8 cellular contexts compared by ENCODE assay signal in genomic region chr4:74623041-74623440, GRCh38.
DNase-seq lines count a peak whose midpoint lies in the region; ATAC-seq and TF ChIP-seq lines count a peak whose summit lies in the region.

No MANE protein-coding gene starts in this region.

- peak overlapping the region; percentile 17 for H3K27ac Mint-ChIP-seq in activated T-cell treated with anti-CD3 and anti-CD28 coated beads, Interleukin-2, amount 50 U/mL, for 72 hours
- no peak overlapping the region for H3K27ac Mint-ChIP-seq in activated T-cell treated with anti-CD3 and anti-CD28 coated beads, Interleukin-2, amount 50 U/mL, for 24 hours

- H3K27me3 Mint-ChIP-seq in activated T-cell treated with anti-CD3 and anti-CD28 coated beads, Interleukin-2, amount 50 U/mL, for 72 hours (ENCODE audit: low read depth) = peaks cover 5% of the 10 kb centered on the region
- H3K27me3 Mint-ChIP-seq in activated T-cell treated with anti-CD3 and anti-CD28 coated beads, Interleukin-2, amount 50 U/mL, for 24 hours = no peaks in the 10 kb centered on the region

- H3K4me3 ChIP-seq in HCT116 (replicated peaks in 1 of 2; ENCODE audit: low read depth in 1 of 2, low read length in 2 of 2) (no peak overlapping the region), adrenal gland (no peak overlapping the region)

- intact Hi-C loops in HCT116 (cut with micrococcal nuclease) = loop anchor here (2.0 to 5.0 kb wide), 4 partner anchors 166 to 396 kb away; no protein-coding TSS in a partner anchor
- intact Hi-C loops in adrenal gland (cut with DNase I) = no loop called here

- peak overlapping the region; percentile 94 for H3K27ac ChIP-seq in HCT116 (ENCODE audit: low read depth, low read length)
- no peak overlapping the region for H3K27ac ChIP-seq in adrenal gland

- no peak overlapping the region for H2AFZ ChIP-seq in HCT116 (ENCODE audit: low read depth, low read length, poor library complexity, severe bottlenecking)

- TF ChIP-seq POLR2A in HCT116 (IDR thresholded peaks at IDR 0.05; ENCODE audit: borderline replicate concordance, extremely low read depth, insufficient read depth, insufficient read length) (no peak), adrenal gland (IDR thresholded peaks at IDR 0.05) (no peak)

- TF ChIP-seq RAD21 in HCT116 (IDR thresholded peaks at IDR 0.05; ENCODE audit: low read depth) = no peak

- POLR2A ChIA-PET in HCT116 (lab: Charles Lee) = interaction anchor here (0.9 to 13.3 kb wide), 20 partner anchors 9 to 258 kb away, joined by 3 to 145 read pairs (median 8); partner anchors contain the start of genes AREG and EREG

- DNase-seq in activated T-cell treated with anti-CD3 and anti-CD28 coated beads, Interleukin-2, amount 50 U/mL, for 72 hours = peak in 1 of 2 donors; percentile 3
- no peak for DNase-seq in activated T-cell treated with anti-CD3 and anti-CD28 coated beads, Interleukin-2, amount 50 U/mL, for 24 hours
- DNase-seq in HCT116 (ENCODE audit: low read depth, low spot score) = peak; percentile 82
- peak; percentile 4 for DNase-seq in NCI-H1105 (lab: John Stamatoyannopoulos, UW)
- peak in 1 of 7 donors; percentile 4 for DNase-seq in adrenal gland
- no peak for DNase-seq in left lobe of liver (ENCODE audit: low spot score)
- DNase-seq in activated CD4-positive, CD25-positive, alpha-beta regulatory T cell (lab: John Stamatoyannopoulos, UW) = no peak

- no peaks in the 10 kb centered on the region for H4K20me1 ChIP-seq in HCT116 (ENCODE audit: insufficient read depth)

- H3K36me3 ChIP-seq in HCT116 (ENCODE audit: control insufficient read depth in 1 of 2, insufficient read depth in 2 of 2, low read length in 2 of 2) (0 out of 4 replicates have a peak, but pooled peaks cover 0 to 4% of the 10 kb centered on the region in 2 experiments), adrenal gland (replicated peaks in 1 of 2) (no peaks in the 10 kb centered on the region)

- H3K4me1 Mint-ChIP-seq in activated T-cell treated with anti-CD3 and anti-CD28 coated beads, Interleukin-2, amount 50 U/mL, for 72 hours (ENCODE audit: low read depth) = peaks cover 27% of the 10 kb centered on the region
- peaks cover 19% of the 10 kb centered on the region for H3K4me1 Mint-ChIP-seq in activated T-cell treated with anti-CD3 and anti-CD28 coated beads, Interleukin-2, amount 50 U/mL, for 24 hours (ENCODE audit: low read depth)

- H3K27me3 ChIP-seq in HCT116 (ENCODE audit: insufficient read depth, low read length) (no peaks in the 10 kb centered on the region), adrenal gland (no peaks in the 10 kb centered on the region)

- H3K9me3 ChIP-seq in HCT116 (ENCODE audit: control insufficient read depth in 1 of 2, insufficient read depth in 1 of 2, low read depth in 1 of 2, low read length in 2 of 2) (no peaks in the 10 kb centered on the region), adrenal gland (replicated peaks in 1 of 3) (no peaks in the 10 kb centered on the region)

- ATAC-seq in activated T-cell treated with anti-CD3 and anti-CD28 coated beads, Interleukin-2, amount 50 U/mL, for 72 hours (replicated peaks in 1 of 2) = peak; percentile 43 to 59
- ATAC-seq in HCT116 = peak; percentile 37
- ATAC-seq in left lobe of liver = peak; percentile 92
- no peak for ATAC-seq in HG03025 (IDR thresholded peaks at IDR 0.05; ENCODE audit: low FRiP score, unreplicated experiment)

- CTCF ChIA-PET in HCT116 (lab: Charles Lee) = interaction anchor here (0.8 to 3.2 kb wide), 22 partner anchors 9 to 434 kb away, joined by 3 to 19 read pairs (median 4); no protein-coding TSS in a partner anchor

- H3K9ac ChIP-seq in HCT116 (ENCODE audit: low read length) = peak overlapping the region; percentile 61

- peak overlapping the region; percentile 40 for H3K4me2 ChIP-seq in HCT116 (ENCODE audit: low read length)

- 38 to 47% (median 44%) methylated on average over 3 of the region's 3 CpGs for WGBS in adrenal gland, 4 donors

- H3K36me3 Mint-ChIP-seq in activated T-cell treated with anti-CD3 and anti-CD28 coated beads, Interleukin-2, amount 50 U/mL, for 72 hours (ENCODE audit: insufficient read depth in 2 of 2) = no peaks in the 10 kb centered on the region
- H3K36me3 Mint-ChIP-seq in activated T-cell treated with anti-CD3 and anti-CD28 coated beads, Interleukin-2, amount 50 U/mL, for 24 hours (ENCODE audit: low read depth) = no peaks in the 10 kb centered on the region

- no peaks in the 10 kb centered on the region for H3K9me2 ChIP-seq in HCT116 (ENCODE audit: insufficient read depth)

- H3K4me1 ChIP-seq in HCT116 (ENCODE audit: control insufficient read depth in 1 of 2, insufficient read depth in 2 of 2, low read length in 2 of 2) = peaks cover 89 to 99% of the 10 kb centered on the region in 2 experiments
- H3K4me1 ChIP-seq in adrenal gland (replicated peaks in 1 of 2) = no peaks in the 10 kb centered on the region

- H3K79me2 ChIP-seq in HCT116 (ENCODE audit: insufficient read depth, low read length) = no peaks in the 10 kb centered on the region; the same call in none of the 2 replicates

- peak in 2 of 3 experiments; percentile 57 to 81; a peak in 4 of 6 replicates for TF ChIP-seq CTCF in HCT116 (IDR thresholded peaks at IDR 0.05 in 2 of 3, conservative IDR thresholded peaks at IDR 0.05 in 1 of 3; ENCODE audit: borderline replicate concordance in 1 of 3, insufficient read depth in 1 of 3, low read depth in 2 of 3, low read length in 2 of 3)
- peak in 4 of 6 experiments; percentile 19 to 40 (median 36) for TF ChIP-seq CTCF in adrenal gland (IDR thresholded peaks at IDR 0.05)

- H3K9me3 Mint-ChIP-seq in activated T-cell treated with anti-CD3 and anti-CD28 coated beads, Interleukin-2, amount 50 U/mL, for 72 hours = no peaks in the 10 kb centered on the region
- H3K9me3 Mint-ChIP-seq in activated T-cell treated with anti-CD3 and anti-CD28 coated beads, Interleukin-2, amount 50 U/mL, for 24 hours = no peaks in the 10 kb centered on the region

- no peak overlapping the region for H3K4me3 Mint-ChIP-seq in activated T-cell treated with anti-CD3 and anti-CD28 coated beads, Interleukin-2, amount 50 U/mL, for 72 hours
- H3K4me3 Mint-ChIP-seq in activated T-cell treated with anti-CD3 and anti-CD28 coated beads, Interleukin-2, amount 50 U/mL, for 24 hours = no peak overlapping the region

- RAD21 ChIA-PET in HCT116 (lab: Charles Lee; ENCODE audit: low non-redundant PET in 1 of 2, low total read pairs in 2 of 2, uncharacterized antibody in 2 of 2, unreplicated experiment in 2 of 2) = interaction anchor here (0.7 to 1.8 kb wide), 6 partner anchors 42 to 258 kb away, joined by 3 to 5 read pairs (median 3); partner anchors contain the start of gene EREG (in 1 of the 2)

- BruUV-seq in HCT116 (replicated peaks; lab: Mats Ljungman, UMichigan) = no TSS peak

TF ChIP-seq in HCT116, 20 proteins besides CTCF, POLR2A, EP300 and RAD21:
- peak; percentile 32 for TF ChIP-seq YY1 (IDR thresholded peaks at IDR 0.05; ENCODE audit: extremely low read depth, insufficient replicate concordance, low read depth, low read length)
- TF ChIP-seq TCF7L2 (IDR thresholded peaks at IDR 0.05; ENCODE audit: borderline replicate concordance, extremely low read depth, insufficient read depth, insufficient read length) = no peak

Comparison
In these comparisons a context has a peak if more than half of its experiments do, and no peak if none do; other contexts are left out.
1. DNase-seq: peak in HCT116 (single experiment) and NCI-H1105 (single experiment); none in activated T-cell treated with anti-CD3 and anti-CD28 coated beads, Interleukin-2, amount 50 U/mL, for 24 hours (single experiment), left lobe of liver (single experiment) and activated CD4-positive, CD25-positive, alpha-beta regulatory T cell (0 of 4).